ENCODE assay signal across 1 cellular context in the genomic region with DNA sequence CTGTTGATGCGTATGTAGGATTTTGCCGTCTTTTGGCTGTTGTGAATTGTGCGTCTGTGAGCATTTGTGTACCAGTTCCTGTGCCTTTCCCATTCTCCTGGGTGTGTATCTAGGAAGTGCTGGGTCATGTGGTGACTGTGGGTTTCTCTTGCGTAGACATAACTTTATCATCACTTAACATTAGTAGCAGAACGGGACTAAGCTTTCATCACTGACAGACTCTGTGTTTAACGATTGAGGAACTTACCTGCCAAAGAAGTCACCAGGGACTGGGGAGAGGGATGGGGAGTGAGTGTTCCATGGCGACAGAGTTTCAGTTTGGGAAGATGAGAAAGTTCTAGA.
A peak's percentile ranks its signal among the peaks of the same experiment; 100 is the strongest.
TF ChIP-seq lines count a peak whose summit lies in the region.

No MANE protein-coding gene starts in this region.

TF ChIP-seq in K562, 482 proteins besides CTCF, POLR2A, EP300 and RAD21 (continued from another document and continues in another):
- no peak for TF ChIP-seq YBX1 (IDR thresholded peaks at IDR 0.05)
- TF ChIP-seq ZNF644 (tag; IDR thresholded peaks at IDR 0.05; ENCODE audit: low read depth) = no peak
- TF ChIP-seq, protein P1, sequence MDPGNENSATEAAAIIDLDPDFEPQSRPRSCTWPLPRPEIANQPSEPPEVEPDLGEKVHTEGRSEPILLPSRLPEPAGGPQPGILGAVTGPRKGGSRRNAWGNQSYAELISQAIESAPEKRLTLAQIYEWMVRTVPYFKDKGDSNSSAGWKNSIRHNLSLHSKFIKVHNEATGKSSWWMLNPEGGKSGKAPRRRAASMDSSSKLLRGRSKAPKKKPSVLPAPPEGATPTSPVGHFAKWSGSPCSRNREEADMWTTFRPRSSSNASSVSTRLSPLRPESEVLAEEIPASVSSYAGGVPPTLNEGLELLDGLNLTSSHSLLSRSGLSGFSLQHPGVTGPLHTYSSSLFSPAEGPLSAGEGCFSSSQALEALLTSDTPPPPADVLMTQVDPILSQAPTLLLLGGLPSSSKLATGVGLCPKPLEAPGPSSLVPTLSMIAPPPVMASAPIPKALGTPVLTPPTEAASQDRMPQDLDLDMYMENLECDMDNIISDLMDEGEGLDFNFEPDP (CRISPR knock-in tag; IDR thresholded peaks at IDR 0.05) = no peak
- no peak for TF ChIP-seq ZNF444 (CRISPR knock-in tag; IDR thresholded peaks at IDR 0.05)
- TF ChIP-seq ELF4 (CRISPR knock-in tag; IDR thresholded peaks at IDR 0.05) = no peak
- no peak for TF ChIP-seq ZNF431 (CRISPR knock-in tag; IDR thresholded peaks at IDR 0.05)
- TF ChIP-seq STAT5A (IDR thresholded peaks at IDR 0.05; ENCODE audit: borderline replicate concordance, low read length) = no peak
- TF ChIP-seq ADNP (tag; IDR thresholded peaks at IDR 0.05) = no peak
- TF ChIP-seq ZFP30 (CRISPR knock-in tag; IDR thresholded peaks at IDR 0.05; ENCODE audit: borderline replicate concordance) = no peak
- TF ChIP-seq, protein P2, sequence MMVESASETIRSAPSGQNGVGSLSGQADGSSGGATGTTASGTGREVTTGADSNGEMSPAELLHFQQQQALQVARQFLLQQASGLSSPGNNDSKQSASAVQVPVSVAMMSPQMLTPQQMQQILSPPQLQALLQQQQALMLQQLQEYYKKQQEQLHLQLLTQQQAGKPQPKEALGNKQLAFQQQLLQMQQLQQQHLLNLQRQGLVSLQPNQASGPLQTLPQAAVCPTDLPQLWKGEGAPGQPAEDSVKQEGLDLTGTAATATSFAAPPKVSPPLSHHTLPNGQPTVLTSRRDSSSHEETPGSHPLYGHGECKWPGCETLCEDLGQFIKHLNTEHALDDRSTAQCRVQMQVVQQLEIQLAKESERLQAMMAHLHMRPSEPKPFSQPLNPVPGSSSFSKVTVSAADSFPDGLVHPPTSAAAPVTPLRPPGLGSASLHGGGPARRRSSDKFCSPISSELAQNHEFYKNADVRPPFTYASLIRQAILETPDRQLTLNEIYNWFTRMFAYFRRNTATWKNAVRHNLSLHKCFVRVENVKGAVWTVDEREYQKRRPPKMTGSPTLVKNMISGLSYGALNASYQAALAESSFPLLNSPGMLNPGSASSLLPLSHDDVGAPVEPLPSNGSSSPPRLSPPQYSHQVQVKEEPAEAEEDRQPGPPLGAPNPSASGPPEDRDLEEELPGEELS (CRISPR knock-in tag; IDR thresholded peaks at IDR 0.05; ENCODE audit: borderline replicate concordance) = no peak
- 0 out of 2 replicates have a peak, but pooled peaks have one; percentile 79 for TF ChIP-seq DPF2 (IDR thresholded peaks at IDR 0.05)
- no peak for TF ChIP-seq ZKSCAN8 (CRISPR knock-in tag; IDR thresholded peaks at IDR 0.05)
- TF ChIP-seq ZBED1 (IDR thresholded peaks at IDR 0.05) = no peak
- TF ChIP-seq ZNF696 (CRISPR knock-in tag; conservative IDR thresholded peaks at IDR 0.05) = no peak
- no peak for TF ChIP-seq ZNF408 (CRISPR knock-in tag; IDR thresholded peaks at IDR 0.05; ENCODE audit: low read depth)
- no peak for TF ChIP-seq EHMT2 (IDR thresholded peaks at IDR 0.05)
- TF ChIP-seq TAF1 (IDR thresholded peaks at IDR 0.05; ENCODE audit: control insufficient read depth, extremely low read depth, insufficient read depth, low read length, severe bottlenecking) = no peak
- TF ChIP-seq GATAD2B (IDR thresholded peaks at IDR 0.05; ENCODE audit: borderline replicate concordance) = no peak
- TF ChIP-seq ASH1L (IDR thresholded peaks at IDR 0.05; ENCODE audit: borderline replicate concordance, low read depth, partially characterized antibody) = no peak
- no peak for TF ChIP-seq CREBBP (IDR thresholded peaks at IDR 0.05; ENCODE audit: low read depth, low read length)
- TF ChIP-seq LEF1 (IDR thresholded peaks at IDR 0.05) = peak; percentile 60; the same call in 1 of the 2 replicates
- TF ChIP-seq MAFF (IDR thresholded peaks at IDR 0.05; ENCODE audit: low read length) = peak; percentile 63
- TF ChIP-seq, protein P3, sequence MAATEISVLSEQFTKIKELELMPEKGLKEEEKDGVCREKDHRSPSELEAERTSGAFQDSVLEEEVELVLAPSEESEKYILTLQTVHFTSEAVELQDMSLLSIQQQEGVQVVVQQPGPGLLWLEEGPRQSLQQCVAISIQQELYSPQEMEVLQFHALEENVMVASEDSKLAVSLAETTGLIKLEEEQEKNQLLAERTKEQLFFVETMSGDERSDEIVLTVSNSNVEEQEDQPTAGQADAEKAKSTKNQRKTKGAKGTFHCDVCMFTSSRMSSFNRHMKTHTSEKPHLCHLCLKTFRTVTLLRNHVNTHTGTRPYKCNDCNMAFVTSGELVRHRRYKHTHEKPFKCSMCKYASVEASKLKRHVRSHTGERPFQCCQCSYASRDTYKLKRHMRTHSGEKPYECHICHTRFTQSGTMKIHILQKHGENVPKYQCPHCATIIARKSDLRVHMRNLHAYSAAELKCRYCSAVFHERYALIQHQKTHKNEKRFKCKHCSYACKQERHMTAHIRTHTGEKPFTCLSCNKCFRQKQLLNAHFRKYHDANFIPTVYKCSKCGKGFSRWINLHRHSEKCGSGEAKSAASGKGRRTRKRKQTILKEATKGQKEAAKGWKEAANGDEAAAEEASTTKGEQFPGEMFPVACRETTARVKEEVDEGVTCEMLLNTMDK (IDR thresholded peaks at IDR 0.05; ENCODE audit: borderline replicate concordance, insufficient read depth, low read depth, low read length, poor library complexity, severe bottlenecking) = no peak
- TF ChIP-seq, protein P4, sequence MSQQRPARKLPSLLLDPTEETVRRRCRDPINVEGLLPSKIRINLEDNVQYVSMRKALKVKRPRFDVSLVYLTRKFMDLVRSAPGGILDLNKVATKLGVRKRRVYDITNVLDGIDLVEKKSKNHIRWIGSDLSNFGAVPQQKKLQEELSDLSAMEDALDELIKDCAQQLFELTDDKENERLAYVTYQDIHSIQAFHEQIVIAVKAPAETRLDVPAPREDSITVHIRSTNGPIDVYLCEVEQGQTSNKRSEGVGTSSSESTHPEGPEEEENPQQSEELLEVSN (IDR thresholded peaks at IDR 0.05; ENCODE audit: borderline replicate concordance in 1 of 2, extremely low read depth in 1 of 2, insufficient read depth in 1 of 2, insufficient read length in 1 of 2, low read depth in 1 of 2, low read length in 1 of 2, poor library complexity in 1 of 2, severe bottlenecking in 1 of 2) = no peak
- TF ChIP-seq ZNF707 (CRISPR knock-in tag; conservative IDR thresholded peaks at IDR 0.05) = no peak
- no peak for TF ChIP-seq KAT2B (IDR thresholded peaks at IDR 0.05; ENCODE audit: low read depth, low read length)
- no peak; the same call in 1 of the 2 replicates for TF ChIP-seq ZNF584 (CRISPR knock-in tag; IDR thresholded peaks at IDR 0.05; ENCODE audit: low read depth)
- peak; percentile 62 for TF ChIP-seq TCF3 (CRISPR knock-in tag; IDR thresholded peaks at IDR 0.05)
- TF ChIP-seq, protein P5, sequence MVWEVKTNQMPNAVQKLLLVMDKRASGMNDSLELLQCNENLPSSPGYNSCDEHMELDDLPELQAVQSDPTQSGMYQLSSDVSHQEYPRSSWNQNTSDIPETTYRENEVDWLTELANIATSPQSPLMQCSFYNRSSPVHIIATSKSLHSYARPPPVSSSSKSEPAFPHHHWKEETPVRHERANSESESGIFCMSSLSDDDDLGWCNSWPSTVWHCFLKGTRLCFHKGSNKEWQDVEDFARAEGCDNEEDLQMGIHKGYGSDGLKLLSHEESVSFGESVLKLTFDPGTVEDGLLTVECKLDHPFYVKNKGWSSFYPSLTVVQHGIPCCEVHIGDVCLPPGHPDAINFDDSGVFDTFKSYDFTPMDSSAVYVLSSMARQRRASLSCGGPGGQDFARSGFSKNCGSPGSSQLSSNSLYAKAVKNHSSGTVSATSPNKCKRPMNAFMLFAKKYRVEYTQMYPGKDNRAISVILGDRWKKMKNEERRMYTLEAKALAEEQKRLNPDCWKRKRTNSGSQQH (CRISPR knock-in tag; IDR thresholded peaks at IDR 0.05) = no peak
- TF ChIP-seq, protein P6, sequence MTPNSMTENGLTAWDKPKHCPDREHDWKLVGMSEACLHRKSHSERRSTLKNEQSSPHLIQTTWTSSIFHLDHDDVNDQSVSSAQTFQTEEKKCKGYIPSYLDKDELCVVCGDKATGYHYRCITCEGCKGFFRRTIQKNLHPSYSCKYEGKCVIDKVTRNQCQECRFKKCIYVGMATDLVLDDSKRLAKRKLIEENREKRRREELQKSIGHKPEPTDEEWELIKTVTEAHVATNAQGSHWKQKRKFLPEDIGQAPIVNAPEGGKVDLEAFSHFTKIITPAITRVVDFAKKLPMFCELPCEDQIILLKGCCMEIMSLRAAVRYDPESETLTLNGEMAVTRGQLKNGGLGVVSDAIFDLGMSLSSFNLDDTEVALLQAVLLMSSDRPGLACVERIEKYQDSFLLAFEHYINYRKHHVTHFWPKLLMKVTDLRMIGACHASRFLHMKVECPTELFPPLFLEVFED (CRISPR knock-in tag; conservative IDR thresholded peaks at IDR 0.05) = no peak
- TF ChIP-seq, protein P7, sequence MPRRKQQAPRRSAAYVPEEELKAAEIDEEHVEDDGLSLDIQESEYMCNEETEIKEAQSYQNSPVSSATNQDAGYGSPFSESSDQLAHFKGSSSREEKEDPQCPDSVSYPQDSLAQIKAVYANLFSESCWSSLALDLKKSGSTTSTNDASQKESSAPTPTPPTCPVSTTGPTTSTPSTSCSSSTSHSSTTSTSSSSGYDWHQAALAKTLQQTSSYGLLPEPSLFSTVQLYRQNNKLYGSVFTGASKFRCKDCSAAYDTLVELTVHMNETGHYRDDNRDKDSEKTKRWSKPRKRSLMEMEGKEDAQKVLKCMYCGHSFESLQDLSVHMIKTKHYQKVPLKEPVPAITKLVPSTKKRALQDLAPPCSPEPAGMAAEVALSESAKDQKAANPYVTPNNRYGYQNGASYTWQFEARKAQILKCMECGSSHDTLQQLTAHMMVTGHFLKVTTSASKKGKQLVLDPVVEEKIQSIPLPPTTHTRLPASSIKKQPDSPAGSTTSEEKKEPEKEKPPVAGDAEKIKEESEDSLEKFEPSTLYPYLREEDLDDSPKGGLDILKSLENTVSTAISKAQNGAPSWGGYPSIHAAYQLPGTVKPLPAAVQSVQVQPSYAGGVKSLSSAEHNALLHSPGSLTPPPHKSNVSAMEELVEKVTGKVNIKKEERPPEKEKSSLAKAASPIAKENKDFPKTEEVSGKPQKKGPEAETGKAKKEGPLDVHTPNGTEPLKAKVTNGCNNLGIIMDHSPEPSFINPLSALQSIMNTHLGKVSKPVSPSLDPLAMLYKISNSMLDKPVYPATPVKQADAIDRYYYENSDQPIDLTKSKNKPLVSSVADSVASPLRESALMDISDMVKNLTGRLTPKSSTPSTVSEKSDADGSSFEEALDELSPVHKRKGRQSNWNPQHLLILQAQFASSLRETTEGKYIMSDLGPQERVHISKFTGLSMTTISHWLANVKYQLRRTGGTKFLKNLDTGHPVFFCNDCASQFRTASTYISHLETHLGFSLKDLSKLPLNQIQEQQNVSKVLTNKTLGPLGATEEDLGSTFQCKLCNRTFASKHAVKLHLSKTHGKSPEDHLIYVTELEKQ (CRISPR knock-in tag; IDR thresholded peaks at IDR 0.05) = no peak
- TF ChIP-seq SRF (CRISPR knock-in tag; IDR thresholded peaks at IDR 0.05) = no peak
- TF ChIP-seq, protein P8, sequence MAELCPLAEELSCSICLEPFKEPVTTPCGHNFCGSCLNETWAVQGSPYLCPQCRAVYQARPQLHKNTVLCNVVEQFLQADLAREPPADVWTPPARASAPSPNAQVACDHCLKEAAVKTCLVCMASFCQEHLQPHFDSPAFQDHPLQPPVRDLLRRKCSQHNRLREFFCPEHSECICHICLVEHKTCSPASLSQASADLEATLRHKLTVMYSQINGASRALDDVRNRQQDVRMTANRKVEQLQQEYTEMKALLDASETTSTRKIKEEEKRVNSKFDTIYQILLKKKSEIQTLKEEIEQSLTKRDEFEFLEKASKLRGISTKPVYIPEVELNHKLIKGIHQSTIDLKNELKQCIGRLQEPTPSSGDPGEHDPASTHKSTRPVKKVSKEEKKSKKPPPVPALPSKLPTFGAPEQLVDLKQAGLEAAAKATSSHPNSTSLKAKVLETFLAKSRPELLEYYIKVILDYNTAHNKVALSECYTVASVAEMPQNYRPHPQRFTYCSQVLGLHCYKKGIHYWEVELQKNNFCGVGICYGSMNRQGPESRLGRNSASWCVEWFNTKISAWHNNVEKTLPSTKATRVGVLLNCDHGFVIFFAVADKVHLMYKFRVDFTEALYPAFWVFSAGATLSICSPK (IDR thresholded peaks at IDR 0.05; ENCODE audit: borderline replicate concordance) = 0 out of 2 replicates have a peak, but pooled peaks have one; percentile 21
- no peak for TF ChIP-seq NR1H2 (CRISPR knock-in tag; IDR thresholded peaks at IDR 0.05)
- TF ChIP-seq TAL1 (IDR thresholded peaks at IDR 0.05) = peak; percentile 31
- no peak for TF ChIP-seq MXI1 (IDR thresholded peaks at IDR 0.05; ENCODE audit: low read depth, low read length)
- 0 out of 2 replicates have a peak, but pooled peaks have one; percentile 2 for TF ChIP-seq BRD4 (IDR thresholded peaks at IDR 0.05)
- peak; percentile 29; the same call in 1 of the 2 replicates for TF ChIP-seq MTA1 (IDR thresholded peaks at IDR 0.05; ENCODE audit: borderline replicate concordance)
- TF ChIP-seq ATF1 (CRISPR knock-in tag; IDR thresholded peaks at IDR 0.05) = no peak
- 0 out of 2 replicates have a peak, but pooled peaks have one; percentile 70 for TF ChIP-seq ATF1 (tag; IDR thresholded peaks at IDR 0.05)
- no peak for TF ChIP-seq HMG20A (CRISPR knock-in tag; conservative IDR thresholded peaks at IDR 0.05)
- no peak for TF ChIP-seq CBX5 (IDR thresholded peaks at IDR 0.05; ENCODE audit: borderline replicate concordance, low read depth)
- TF ChIP-seq KDM4B (IDR thresholded peaks at IDR 0.05; ENCODE audit: borderline replicate concordance in 2 of 2, low read depth in 1 of 2) = no peak
- TF ChIP-seq, protein P9, sequence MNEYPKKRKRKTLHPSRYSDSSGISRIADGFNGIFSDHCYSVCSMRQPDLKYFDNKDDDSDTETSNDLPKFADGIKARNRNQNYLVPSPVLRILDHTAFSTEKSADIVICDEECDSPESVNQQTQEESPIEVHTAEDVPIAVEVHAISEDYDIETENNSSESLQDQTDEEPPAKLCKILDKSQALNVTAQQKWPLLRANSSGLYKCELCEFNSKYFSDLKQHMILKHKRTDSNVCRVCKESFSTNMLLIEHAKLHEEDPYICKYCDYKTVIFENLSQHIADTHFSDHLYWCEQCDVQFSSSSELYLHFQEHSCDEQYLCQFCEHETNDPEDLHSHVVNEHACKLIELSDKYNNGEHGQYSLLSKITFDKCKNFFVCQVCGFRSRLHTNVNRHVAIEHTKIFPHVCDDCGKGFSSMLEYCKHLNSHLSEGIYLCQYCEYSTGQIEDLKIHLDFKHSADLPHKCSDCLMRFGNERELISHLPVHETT (CRISPR knock-in tag; conservative IDR thresholded peaks at IDR 0.05 in 1 of 2, IDR thresholded peaks at IDR 0.05 in 1 of 2) = no peak
- no peak for TF ChIP-seq ZKSCAN1 (IDR thresholded peaks at IDR 0.05; ENCODE audit: low read depth, low read length)
- no peak for TF ChIP-seq ZNF165 (CRISPR knock-in tag; IDR thresholded peaks at IDR 0.05; ENCODE audit: borderline replicate concordance)
- TF ChIP-seq, protein P10, sequence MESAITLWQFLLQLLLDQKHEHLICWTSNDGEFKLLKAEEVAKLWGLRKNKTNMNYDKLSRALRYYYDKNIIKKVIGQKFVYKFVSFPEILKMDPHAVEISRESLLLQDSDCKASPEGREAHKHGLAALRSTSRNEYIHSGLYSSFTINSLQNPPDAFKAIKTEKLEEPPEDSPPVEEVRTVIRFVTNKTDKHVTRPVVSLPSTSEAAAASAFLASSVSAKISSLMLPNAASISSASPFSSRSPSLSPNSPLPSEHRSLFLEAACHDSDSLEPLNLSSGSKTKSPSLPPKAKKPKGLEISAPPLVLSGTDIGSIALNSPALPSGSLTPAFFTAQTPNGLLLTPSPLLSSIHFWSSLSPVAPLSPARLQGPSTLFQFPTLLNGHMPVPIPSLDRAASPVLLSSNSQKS (CRISPR knock-in tag; IDR thresholded peaks at IDR 0.05) = no peak
- TF ChIP-seq HMG20B (CRISPR knock-in tag; IDR thresholded peaks at IDR 0.05) = no peak
- TF ChIP-seq ZNF174 (CRISPR knock-in tag; IDR thresholded peaks at IDR 0.05) = no peak
- TF ChIP-seq FUS (optimal IDR thresholded peaks at IDR 0.05; ENCODE audit: low read depth, low read length) = no peak
- no peak for TF ChIP-seq TCF7L2 (IDR thresholded peaks at IDR 0.05; ENCODE audit: low read depth, low read length)
- TF ChIP-seq NR2C1 (IDR thresholded peaks at IDR 0.05) = no peak
- TF ChIP-seq NR2C1 (tag; IDR thresholded peaks at IDR 0.05) = no peak
